Comparison of ENCODE assay signal across 7 cellular contexts in genomic region chr15:74489518-74490338, GRCh38. TPM values are rescaled to one million over a fixed set of nuclear protein-coding genes. Genes with fewer than 3 reads are reported as not detected.
DNase-seq lines count a peak whose midpoint lies in the region; ATAC-seq and TF ChIP-seq lines count a peak whose summit lies in the region.

No MANE protein-coding gene starts in this region.

- no peak overlapping the region for H4K12ac ChIP-seq in trophoblast cell (ENCODE audit: low read depth, low read length)

- H3K4me3 Mint-ChIP-seq in activated T-helper 1 cell treated with anti-CD3 and anti-CD28 coated beads, Interleukin-12 subunit alpha, Interleukin-12 subunit beta, Interleukin-2, Interleukin-4 antibody, amounts not matched to agents 30 ng/mL and 10 ng/mL and 1 ng/mL, durations not matched to agents 14 hours and 24 hours and 36 hours = no peak overlapping the region

- no peak overlapping the region for H3K18ac ChIP-seq in trophoblast cell (ENCODE audit: low read length)

- H3K4me2 ChIP-seq in PC-9 (no peak overlapping the region), trophoblast cell (ENCODE audit: low read length) (peak overlapping the region; percentile 10)

- H3K14ac ChIP-seq in trophoblast cell (ENCODE audit: low read length) = no peak overlapping the region

- WGBS in trophoblast cell (ENCODE audit: extremely low coverage, insufficient coverage, insufficient read length) = no CpG with 5 or more reads among the region's 9 CpGs

- no peaks in the 10 kb centered on the region for H3K4me1 ChIP-seq in PC-9 (replicated peaks; ENCODE audit: insufficient read depth)
- H3K4me1 ChIP-seq in trophoblast cell (ENCODE audit: control insufficient read depth in 1 of 2, insufficient read depth in 2 of 2, low read length in 2 of 2) = peaks cover 0 to 6% of the 10 kb centered on the region in 2 experiments
- no peaks in the 10 kb centered on the region for H3K4me1 ChIP-seq in vagina

- peak overlapping the region; percentile 29 for H2BK12ac ChIP-seq in trophoblast cell (ENCODE audit: low read length)

- no peak overlapping the region for H3K27ac ChIP-seq in PC-9
- H3K27ac ChIP-seq in trophoblast cell (ENCODE audit: low read depth, low read length) = peak overlapping the region; percentile 30
- no peak overlapping the region for H3K27ac ChIP-seq in vagina

- no peaks in the 10 kb centered on the region for H3K79me1 ChIP-seq in trophoblast cell (ENCODE audit: low read length)

- no peaks in the 10 kb centered on the region for H3K36me3 ChIP-seq in PC-9 (ENCODE audit: low read depth)
- H3K36me3 ChIP-seq in trophoblast cell (ENCODE audit: control insufficient read depth in 1 of 2, insufficient read depth in 2 of 2, low read length in 2 of 2) = peaks cover 2% of the 10 kb centered on the region in 2 experiments
- no peaks in the 10 kb centered on the region for H3K36me3 ChIP-seq in vagina

- peak overlapping the region; percentile 35; the same call in 1 of the 2 replicates for H3K4me3 ChIP-seq in GM12865 (ENCODE audit: low read depth, low read length)
- no peak overlapping the region for H3K4me3 ChIP-seq in PC-9
- H3K4me3 ChIP-seq in fibroblast of villous mesenchyme (ENCODE audit: low read depth, low read length) = no peak overlapping the region
- H3K4me3 ChIP-seq in trophoblast cell (ENCODE audit: low read depth, low read length) = no peak overlapping the region
- no peak overlapping the region for H3K4me3 ChIP-seq in vagina

- DNase-seq in GM12865 (ENCODE audit: low read depth) (peak; percentile 88), PC-9 (peak; percentile 48 to 57), fibroblast of villous mesenchyme (ENCODE audit: low read depth) (peak; percentile 32), trophoblast cell (peak; percentile 56 to 81), vagina (ENCODE audit: extremely low spot score in 2 of 2) (no peak)
- peak; percentile 63 for DNase-seq in activated T-helper 1 cell treated with anti-CD3 and anti-CD28 coated beads, Interleukin-12 subunit alpha, Interleukin-12 subunit beta, Interleukin-2, Interleukin-4 antibody, amounts not matched to agents 30 ng/mL and 10 ng/mL and 1 ng/mL, durations not matched to agents 14 hours and 24 hours and 36 hours (ENCODE audit: low spot score)

- H2BK5ac ChIP-seq in trophoblast cell (ENCODE audit: low read depth, low read length, poor library complexity) = no peak overlapping the region

- H3K9me3 Mint-ChIP-seq in activated T-helper 1 cell treated with anti-CD3 and anti-CD28 coated beads, Interleukin-12 subunit alpha, Interleukin-12 subunit beta, Interleukin-2, Interleukin-4 antibody, amounts not matched to agents 30 ng/mL and 10 ng/mL and 1 ng/mL, durations not matched to agents 14 hours and 24 hours and 36 hours = no peaks in the 10 kb centered on the region

- peak overlapping the region; percentile 15 for H4K91ac ChIP-seq in trophoblast cell (ENCODE audit: low read depth, low read length)

- no peaks in the 10 kb centered on the region for H4K20me1 ChIP-seq in PC-9 (ENCODE audit: insufficient read depth)

- no peaks in the 10 kb centered on the region for H3K36me3 Mint-ChIP-seq in activated T-helper 1 cell treated with anti-CD3 and anti-CD28 coated beads, Interleukin-12 subunit alpha, Interleukin-12 subunit beta, Interleukin-2, Interleukin-4 antibody, amounts not matched to agents 30 ng/mL and 10 ng/mL and 1 ng/mL, durations not matched to agents 14 hours and 24 hours and 36 hours (ENCODE audit: low read depth)

- POLR2A ChIA-PET in PC-9 (lab: Charles Lee; ENCODE audit: unreplicated experiment) = no interaction called here

- peak; percentile 63 for ATAC-seq in HG03139 (IDR thresholded peaks at IDR 0.05; ENCODE audit: unreplicated experiment)

- H3K27ac Mint-ChIP-seq in activated T-helper 1 cell treated with anti-CD3 and anti-CD28 coated beads, Interleukin-12 subunit alpha, Interleukin-12 subunit beta, Interleukin-2, Interleukin-4 antibody, amounts not matched to agents 30 ng/mL and 10 ng/mL and 1 ng/mL, durations not matched to agents 14 hours and 24 hours and 36 hours = peak overlapping the region; percentile 64

- H3K9me3 ChIP-seq in PC-9 (ENCODE audit: insufficient read depth, low read depth) (no peaks in the 10 kb centered on the region), trophoblast cell (ENCODE audit: insufficient read depth, low read depth, low read length) (no peaks in the 10 kb centered on the region), vagina (no peaks in the 10 kb centered on the region)

- no peak overlapping the region for H2AK5ac ChIP-seq in trophoblast cell (ENCODE audit: low read length)

- TF ChIP-seq CTCF in GM12865 (IDR thresholded peaks at IDR 0.05; ENCODE audit: insufficient read depth, low read depth, low read length, missing control alignments) (peak; percentile 83), PC-9 (conservative IDR thresholded peaks at IDR 0.05) (peak; percentile 66), fibroblast of villous mesenchyme (IDR thresholded peaks at IDR 0.05; ENCODE audit: insufficient read depth, low read depth, low read length) (peak; percentile 60), vagina (IDR thresholded peaks at IDR 0.05) (peak in 2 of 3 experiments; percentile 10 to 52)

- peak overlapping the region; percentile 19 for H2BK120ac ChIP-seq in trophoblast cell (ENCODE audit: insufficient read depth, low read length, poor library complexity)

- H3K27me3 ChIP-seq in PC-9 (ENCODE audit: insufficient read depth, low read depth) = no peaks in the 10 kb centered on the region
- H3K27me3 ChIP-seq in trophoblast cell (ENCODE audit: insufficient read depth, low read length) = no peaks in the 10 kb centered on the region
- H3K27me3 ChIP-seq in vagina = no peaks in the 10 kb centered on the region

- 0 out of 2 replicates have a peak, but pooled peaks cover 6% of the 10 kb centered on the region for H3F3A ChIP-seq in PC-9 (ENCODE audit: insufficient read depth, low read depth)

- no peaks in the 10 kb centered on the region for H3K9me2 ChIP-seq in PC-9 (ENCODE audit: insufficient read depth)

- H3K4me1 Mint-ChIP-seq in activated T-helper 1 cell treated with anti-CD3 and anti-CD28 coated beads, Interleukin-12 subunit alpha, Interleukin-12 subunit beta, Interleukin-2, Interleukin-4 antibody, amounts not matched to agents 30 ng/mL and 10 ng/mL and 1 ng/mL, durations not matched to agents 14 hours and 24 hours and 36 hours (ENCODE audit: low read depth) = peaks cover 13% of the 10 kb centered on the region

- H3K27me3 Mint-ChIP-seq in activated T-helper 1 cell treated with anti-CD3 and anti-CD28 coated beads, Interleukin-12 subunit alpha, Interleukin-12 subunit beta, Interleukin-2, Interleukin-4 antibody, amounts not matched to agents 30 ng/mL and 10 ng/mL and 1 ng/mL, durations not matched to agents 14 hours and 24 hours and 36 hours (ENCODE audit: insufficient read depth) = no peaks in the 10 kb centered on the region

- BruUV-seq in PC-9 (replicated peaks; lab: Mats Ljungman, UMichigan) = no TSS peak

- H3K79me2 ChIP-seq in PC-9 (ENCODE audit: low read depth) (no peaks in the 10 kb centered on the region), trophoblast cell (ENCODE audit: control insufficient read depth, insufficient read depth, low read length, poor library complexity) (no peaks in the 10 kb centered on the region)

- H3K23ac ChIP-seq in trophoblast cell (ENCODE audit: low read length) = no peak overlapping the region

- CTCF ChIA-PET in PC-9 (lab: Charles Lee) = interaction anchor here (1.0 kb wide), 1 partner anchor 109 kb away, joined by 3 read pairs; no protein-coding TSS in a partner anchor

- TF ChIP-seq POLR2A in vagina (IDR thresholded peaks at IDR 0.05) = no peak

- peak overlapping the region; percentile 54 for H3K9ac ChIP-seq in trophoblast cell (ENCODE audit: low read length)

- intact Hi-C loops in PC-9 (cut with micrococcal nuclease; ENCODE audit: unreplicated experiment) (loop anchor here (1.0 kb wide), 2 partner anchors 51 to 116 kb away; no protein-coding TSS in a partner anchor), vagina (cut with DNase I) (loop anchor here (5.0 kb wide), 1 partner anchor 117 kb away; no protein-coding TSS in a partner anchor)
- intact Hi-C loops in activated T-helper 1 cell treated with anti-CD3 and anti-CD28 coated beads, Interleukin-12 subunit alpha, Interleukin-12 subunit beta, Interleukin-2, Interleukin-4 antibody, amounts not matched to agents 30 ng/mL and 10 ng/mL and 1 ng/mL, durations not matched to agents 14 hours and 24 hours and 36 hours (cut with micrococcal nuclease) = loop anchor here (1.0 to 2.0 kb wide), 6 partner anchors 28 to 114 kb away; partner anchors contain the start of gene UBL7

- H4K8ac ChIP-seq in trophoblast cell (ENCODE audit: low read depth, low read length) = no peak overlapping the region

- H3K4ac ChIP-seq in trophoblast cell (ENCODE audit: low read depth, low read length) = no peak overlapping the region

- H2AFZ ChIP-seq in PC-9 (no peak overlapping the region), trophoblast cell (ENCODE audit: insufficient read depth, low read length, poor library complexity) (no peak overlapping the region)

RNA-seq across cellular contexts. Expression of gene UBL7, which starts 28.8 kb away (rescaled TPM):
- total RNA-seq in PC-9 (2021) (73.9 and 89.6 TPM in 2 replicates), fibroblast of villous mesenchyme (37.0 and 42.7 TPM in 2 replicates), vagina (39.8 TPM)
- 55.4 and 56.0 TPM in 2 replicates for total RNA-seq in activated T-helper 1 cell treated with anti-CD3 and anti-CD28 coated beads, Interleukin-12 subunit alpha, Interleukin-12 subunit beta, Interleukin-2, Interleukin-4 antibody, amounts not matched to agents 30 ng/mL and 10 ng/mL and 1 ng/mL, durations not matched to agents 14 hours and 24 hours and 36 hours
- 34.6 and 35.4 TPM in 2 replicates for polyA plus RNA-seq in trophoblast cell (2013)

RNA-seq across cellular contexts. Expression of gene ARID3B, which starts 51.3 kb away (rescaled TPM):
- total RNA-seq in PC-9 (2021) (9.6 and 10.8 TPM in 2 replicates), fibroblast of villous mesenchyme (1.9 and 2.6 TPM in 2 replicates), vagina (15.2 TPM)
- total RNA-seq in activated T-helper 1 cell treated with anti-CD3 and anti-CD28 coated beads, Interleukin-12 subunit alpha, Interleukin-12 subunit beta, Interleukin-2, Interleukin-4 antibody, amounts not matched to agents 30 ng/mL and 10 ng/mL and 1 ng/mL, durations not matched to agents 14 hours and 24 hours and 36 hours = 48.8 and 53.6 TPM in 2 replicates
- polyA plus RNA-seq in trophoblast cell (2013) = 92.5 and 95.1 TPM in 2 replicates

RNA-seq across cellular contexts. Expression of gene SEMA7A, which starts 56.0 kb away (rescaled TPM):
- 8.3 and 14.5 TPM in 2 replicates for total RNA-seq in PC-9 (2021)
- total RNA-seq in activated T-helper 1 cell treated with anti-CD3 and anti-CD28 coated beads, Interleukin-12 subunit alpha, Interleukin-12 subunit beta, Interleukin-2, Interleukin-4 antibody, amounts not matched to agents 30 ng/mL and 10 ng/mL and 1 ng/mL, durations not matched to agents 14 hours and 24 hours and 36 hours = 102 TPM in 2 replicates
- total RNA-seq in fibroblast of villous mesenchyme = 16.8 and 24.6 TPM in 2 replicates
- polyA plus RNA-seq in trophoblast cell (2013) = 135 and 149 TPM in 2 replicates
- 3.9 TPM for total RNA-seq in vagina

Comparison
In these comparisons a context has a peak if more than half of its experiments do, and no peak if none do; other contexts are left out.
1. DNase-seq: peak in GM12865 (single experiment), PC-9 (2 of 2), activated T-helper 1 cell treated with anti-CD3 and anti-CD28 coated beads, Interleukin-12 subunit alpha, Interleukin-12 subunit beta, Interleukin-2, Interleukin-4 antibody, amounts not matched to agents 30 ng/mL and 10 ng/mL and 1 ng/mL, durations not matched to agents 14 hours and 24 hours and 36 hours (single experiment), fibroblast of villous mesenchyme (single experiment) and trophoblast cell (2 of 2); none in vagina (0 of 2).
2. CTCF ChIP-seq: peak in every context shown above with its lines; median percentile 83 in GM12865; 66 in PC-9; 60 in fibroblast of villous mesenchyme; 31 in vagina.